Comparison of ENCODE assay signal across 25 cellular contexts in genomic region chr2:74436111-74436803, GRCh38. TPM values are rescaled to one million over a fixed set of nuclear protein-coding genes. Genes with fewer than 3 reads are reported as not detected.
DNase-seq lines count a peak whose midpoint lies in the region; ATAC-seq, FAIRE-seq and TF ChIP-seq lines count a peak whose summit lies in the region.
"Had no signal": no experiment of that assay in that cellular context is flagged by ENCODE, and none has a peak within 500 bp of the region (broad histone marks: within the 10 kb centered on the region; RNA-seq: fewer than 3 reads in every experiment).

No MANE protein-coding gene starts in this region.

- no peak overlapping the region for H2AK9ac ChIP-seq in IMR-90 (replicated peaks; ENCODE audit: low read depth, low read length, poor library complexity)

- H3K79me2 ChIP-seq in H1 (ENCODE audit: control insufficient read depth in 1 of 2, insufficient read depth in 2 of 2, low read length in 2 of 2): peaks cover 4 to 47% of the 10 kb centered on the region in 2 experiments; a peak in 2 of 4 replicates

- dilution Hi-C loops in IMR-90 (cut with HindIII; ENCODE audit: low sequenced_read_pairs, unreplicated experiment): no loop called here

- TF ChIP-seq CTCF in IMR-90 (conservative IDR thresholded peaks at IDR 0.05; ENCODE audit: low read depth, low read length) (no peak), H1 (IDR thresholded peaks at IDR 0.05; ENCODE audit: control extremely low read depth in 1 of 3, insufficient read depth in 1 of 3, low read depth in 1 of 3, low read length in 3 of 3) (no peak), psoas muscle (IDR thresholded peaks at IDR 0.05) (no peak)

- H3K9ac ChIP-seq in BLaER1 (no peak overlapping the region), IMR-90 (ENCODE audit: low read depth, low read length) (no peak overlapping the region), H1 (replicated peaks in 1 of 4; ENCODE audit: extremely low read depth in 1 of 4, low read depth in 3 of 4, low read length in 3 of 4) (no peak overlapping the region)

- TF ChIP-seq RAD21 in IMR-90 (IDR thresholded peaks at IDR 0.05; ENCODE audit: low read length) (no peak), H1 (IDR thresholded peaks at IDR 0.05 in 1 of 2, conservative IDR thresholded peaks at IDR 0.05 in 1 of 2; ENCODE audit: low read depth in 2 of 2, low read length in 2 of 2) (no peak)

- H3K4me1 ChIP-seq in BLaER1 (peaks cover 55% of the 10 kb centered on the region), IMR-90 (ENCODE audit: control insufficient read depth, insufficient read depth, low read length) (peaks cover 23% of the 10 kb centered on the region), H1 (replicated peaks in 1 of 4; ENCODE audit: control insufficient read depth in 3 of 4, insufficient read depth in 4 of 4, low read length in 3 of 4) (peaks cover 4 to 24% (median 16%) of the 10 kb centered on the region in 4 experiments; a peak in 6 of 7 replicates), psoas muscle (no peaks in the 10 kb centered on the region)

- H3K4me2 ChIP-seq in BLaER1 (peak overlapping the region; percentile 99), IMR-90 (ENCODE audit: low read depth, low read length) (no peak overlapping the region), H1 (ENCODE audit: insufficient read depth in 1 of 2, low read depth in 2 of 2, low read length in 2 of 2) (no peak overlapping the region)

- no peaks in the 10 kb centered on the region for H3K9me3 ChIP-seq in BLaER1
- H3K9me3 ChIP-seq in IMR-90 (ENCODE audit: control insufficient read depth, insufficient read depth, low read length): no peaks in the 10 kb centered on the region
- no peaks in the 10 kb centered on the region for H3K9me3 ChIP-seq in H1 (ENCODE audit: insufficient read depth in 2 of 2, low read depth in 1 of 2, low read length in 1 of 2)
- H3K9me3 ChIP-seq in psoas muscle: no peaks in the 10 kb centered on the region
- H3K9me3 ChIP-seq: esophagus squamous epithelium, uterus had no signal

- H2BK5ac ChIP-seq in IMR-90 (ENCODE audit: low read depth, low read length, poor library complexity, severe bottlenecking) (no peak overlapping the region), H1 (ENCODE audit: low read depth, low read length) (peak overlapping the region; percentile 83; the same call in 1 of the 2 replicates)

- H2BK20ac ChIP-seq in IMR-90 (ENCODE audit: low read depth, low read length) (no peak overlapping the region), H1 (ENCODE audit: low read length) (no peak overlapping the region)

- no peak overlapping the region for H2BK12ac ChIP-seq in H1 (ENCODE audit: low read depth, low read length)

- no TSS peak for BruUV-seq in IMR-90 (replicated peaks; lab: Mats Ljungman, UMichigan)

- no peak overlapping the region for H4K91ac ChIP-seq in IMR-90 (ENCODE audit: insufficient read depth, low read depth, low read length)
- no peak overlapping the region for H4K91ac ChIP-seq in H1 (replicated peaks; ENCODE audit: insufficient read length, low read length)

- H2AK5ac ChIP-seq in IMR-90 (ENCODE audit: low read depth, low read length) (no peak overlapping the region), H1 (ENCODE audit: low read depth, low read length) (no peak overlapping the region)

- intact Hi-C loops in IMR-90 (cut with micrococcal nuclease) (no loop called here), psoas muscle (cut with DNase I) (no loop called here)

- H3K23ac ChIP-seq in IMR-90 (ENCODE audit: low read depth, low read length) (no peak overlapping the region), H1 (ENCODE audit: insufficient read length) (no peak overlapping the region)

- H2BK120ac ChIP-seq in IMR-90 (ENCODE audit: low read depth, low read length) (no peak overlapping the region), H1 (replicated peaks; ENCODE audit: low read depth, low read length) (no peak overlapping the region)

- WGBS in IMR-90 (ENCODE audit: extremely low coverage in 2 of 2, insufficient read length in 1 of 2), 2 experiments: 51% methylated on average over 25 of the region's 43 CpGs; no CpG with 5 or more reads in 1 of the 2 experiments
- 96% methylated on average over 37 of the region's 43 CpGs; no CpG with 5 or more reads in 1 of the 2 experiments for WGBS in H1 (ENCODE audit: extremely low coverage in 1 of 2, insufficient coverage in 1 of 2, insufficient read length in 1 of 2, insufficient replicate concordance in 2 of 2, low coverage in 1 of 2, low lambda C conversion rate in 2 of 2, missing lambda C conversion rate in 1 of 2), 2 experiments
- WGBS in psoas muscle, 3 donors: 46 to 67% (median 49%) methylated on average over 42 to 43 of the region's 43 CpGs

- peak overlapping the region; percentile 44; the same call in 1 of the 2 replicates for H3K27ac ChIP-seq in BLaER1
- H3K27ac ChIP-seq in IMR-90 (ENCODE audit: insufficient read depth, low read length): no peak overlapping the region
- H3K27ac ChIP-seq in H1 (ENCODE audit: low read depth, low read length): 0 out of 2 replicates have a peak overlapping the region, but pooled peaks have one; percentile 4
- no peak overlapping the region for H3K27ac ChIP-seq in psoas muscle
- H3K27ac ChIP-seq: esophagus squamous epithelium, uterus had no signal

- DNase-seq in IMR-90 (no peak), H1 (ENCODE audit: low read depth in 1 of 2, low spot score in 2 of 2) (no peak), psoas muscle (no peak), NCI-H345 (lab: John Stamatoyannopoulos, UW) (no peak), NCI-H1436 treated with DMSO at 0.1 percent for 48 hours (lab: John Stamatoyannopoulos, UW) (no peak)
- DNase-seq: ACHN; activated CD4-positive, alpha-beta T cell treated with anti-CD3 and anti-CD28 coated beads, Interleukin-2, amount 50 U/mL, for 1 hour; activated gamma-delta T cell treated with Interleukin-2 at 50 U/mL for 16 hours; caudate nucleus; DMS153; effector CD8-positive, alpha-beta T cell; esophagus squamous epithelium; GDM1; Kasumi-1; left colon; midbrain; NCI-H1092; NCI-H510A treated with DMSO at 0.1 percent for 48 hours; stimulated activated CD4-positive, alpha-beta T cell treated with anti-CD3 and anti-CD28 coated beads, Interleukin-4, amount 100 ng/mL, for 4 hours; T-helper 2 cell; uterus had no signal

- H2BK15ac ChIP-seq in IMR-90 (ENCODE audit: low read depth, low read length) (no peak overlapping the region), H1 (ENCODE audit: low read length) (no peak overlapping the region; the same call in 1 of the 2 replicates)

- H3K56ac ChIP-seq in IMR-90 (ENCODE audit: extremely low read depth, insufficient read depth, low read length) (no peak overlapping the region), H1 (replicated peaks; ENCODE audit: insufficient read length, low read depth, low read length) (no peak overlapping the region)

- H2AFZ ChIP-seq in IMR-90 (replicated peaks; ENCODE audit: low read length, poor library complexity) (no peak overlapping the region), H1 (ENCODE audit: low read length) (no peak overlapping the region)

- H3K4me3 ChIP-seq in BLaER1: no peak overlapping the region
- no peak overlapping the region for H3K4me3 ChIP-seq in IMR-90 (ENCODE audit: insufficient read depth, low read depth, low read length)
- H3K4me3 ChIP-seq in H1 (ENCODE audit: extremely low read depth in 1 of 4, insufficient read depth in 2 of 4, low read depth in 3 of 4, low read length in 4 of 4): no peak overlapping the region
- H3K4me3 ChIP-seq in psoas muscle: peak overlapping the region; percentile 7
- H3K4me3 ChIP-seq: esophagus squamous epithelium, uterus had no signal

- POLR2A ChIA-PET in IMR-90 (lab: Charles Lee; ENCODE audit: unreplicated experiment): no interaction called here
- POLR2A ChIA-PET in H1 (lab: Charles Lee; ENCODE audit: partially characterized antibody): interaction anchor here (1.0 to 3.2 kb wide), 6 partner anchors 10 to 231 kb away, joined by 3 to 27 read pairs (median 5); partner anchors contain the start of genes C2orf81, INO80B and WDR54

- H4K8ac ChIP-seq in IMR-90 (ENCODE audit: low read depth in 2 of 2, low read length in 2 of 2) (no peak overlapping the region), H1 (ENCODE audit: extremely low read depth, insufficient read depth, low read length) (no peak overlapping the region; the same call in 1 of the 2 replicates)

- TF ChIP-seq EP300 in H1 (IDR thresholded peaks at IDR 0.05; ENCODE audit: borderline replicate concordance in 1 of 2, low read depth in 2 of 2, low read length in 2 of 2): no peak

- H3K4ac ChIP-seq in IMR-90 (ENCODE audit: low read depth, low read length): peak overlapping the region; percentile 5; the same call in 1 of the 2 replicates
- no peak overlapping the region for H3K4ac ChIP-seq in H1 (replicated peaks; ENCODE audit: insufficient read length, low read depth, low read length)

- H3K79me1 ChIP-seq in IMR-90 (ENCODE audit: low read depth in 1 of 2, low read length in 2 of 2) (peaks cover 23 to 54% of the 10 kb centered on the region in 2 experiments), H1 (ENCODE audit: low read depth, low read length) (peaks cover 22% of the 10 kb centered on the region)

- no peaks in the 10 kb centered on the region for H4K20me1 ChIP-seq in BLaER1
- 0 out of 2 replicates have a peak, but pooled peaks cover 3% of the 10 kb centered on the region for H4K20me1 ChIP-seq in IMR-90 (ENCODE audit: insufficient read depth, low read length)
- H4K20me1 ChIP-seq in H1 (replicated peaks in 1 of 2; ENCODE audit: control insufficient read depth in 1 of 2, insufficient read depth in 2 of 2, low read length in 2 of 2): peaks cover 6 to 20% of the 10 kb centered on the region in 2 experiments

- H3K18ac ChIP-seq in IMR-90 (ENCODE audit: low read depth, low read length) (no peak overlapping the region), H1 (ENCODE audit: extremely low read depth, low read length) (no peak overlapping the region)

- no peak for FAIRE-seq in H1 (lab: Jason Lieb, UNC)
- FAIRE-seq: RCC 7860 had no signal

- CTCF ChIA-PET in IMR-90 (lab: Yijun Ruan, JAX) (no interaction called here), H1 (lab: Charles Lee; ENCODE audit: partially characterized antibody) (no interaction called here)

- in situ Hi-C loops in IMR-90 (cut with MboI; ENCODE audit: low sequenced_read_pairs): no loop called here

- H3K36me3 ChIP-seq in BLaER1: peaks cover 14% of the 10 kb centered on the region
- H3K36me3 ChIP-seq in IMR-90 (ENCODE audit: control insufficient read depth, insufficient read depth, low read length): peaks cover 9% of the 10 kb centered on the region
- peaks cover 7 to 18% (median 13%) of the 10 kb centered on the region in 4 experiments for H3K36me3 ChIP-seq in H1 (ENCODE audit: control insufficient read depth in 2 of 4, insufficient read depth in 4 of 4, low read length in 3 of 4)
- H3K36me3 ChIP-seq in psoas muscle (ENCODE audit: insufficient read depth in 1 of 2, low read depth in 1 of 2): peaks cover 0 to 11% of the 10 kb centered on the region in 2 donors
- H3K36me3 ChIP-seq: uterus had no signal

- H3K14ac ChIP-seq in IMR-90 (replicated peaks; ENCODE audit: low read depth, low read length) (no peak overlapping the region), H1 (ENCODE audit: insufficient read length) (no peak overlapping the region)

- ATAC-seq in IMR-90 (ENCODE audit: low read depth) (no peak), psoas muscle (no peak), GM19328 (IDR thresholded peaks at IDR 0.05; ENCODE audit: unreplicated experiment) (no peak), GM21528 (IDR thresholded peaks at IDR 0.05; ENCODE audit: low FRiP score, unreplicated experiment) (no peak)
- ATAC-seq: left colon had no signal

- H4K5ac ChIP-seq in IMR-90 (ENCODE audit: low read depth, low read length) (no peak overlapping the region), H1 (ENCODE audit: insufficient read length, low read depth, low read length) (no peak overlapping the region)

- peaks cover 3% of the 10 kb centered on the region; the same call in 1 of the 2 replicates for H3K23me2 ChIP-seq in H1 (ENCODE audit: low read depth, low read length)

- no peak for TF ChIP-seq POLR2A in IMR-90 (IDR thresholded peaks at IDR 0.05; ENCODE audit: low read depth, low read length)
- no peak for TF ChIP-seq POLR2A in H1 (IDR thresholded peaks at IDR 0.05; ENCODE audit: control extremely low read depth in 1 of 2, low read depth in 2 of 2, low read length in 2 of 2)

- H3K9me1 ChIP-seq in IMR-90 (ENCODE audit: insufficient read depth, low read length): peaks cover 21% of the 10 kb centered on the region

- peaks cover 8% of the 10 kb centered on the region for H3K27me3 ChIP-seq in BLaER1
- H3K27me3 ChIP-seq in IMR-90 (ENCODE audit: control insufficient read depth, insufficient read depth, low read length): no peaks in the 10 kb centered on the region
- H3K27me3 ChIP-seq in H1 (replicated peaks in 1 of 4; ENCODE audit: control insufficient read depth in 3 of 4, extremely low read depth in 1 of 4, insufficient read depth in 3 of 4, low read length in 3 of 4): no peaks in the 10 kb centered on the region
- H3K27me3 ChIP-seq in psoas muscle (ENCODE audit: insufficient read depth in 3 of 3, low read length in 2 of 3): peaks cover 0 to 12% (median 6%) of the 10 kb centered on the region in 3 donors
- H3K27me3 ChIP-seq: uterus had no signal

RNA-seq across cellular contexts. Expression of gene RTKN, which starts 5.5 kb away (rescaled TPM):
- total RNA-seq in IMR-90 (2012; rRNA removed) (9.4 and 11.1 TPM in 2 replicates), psoas muscle (10 to 100 TPM in 2 of 4 donors, 1 to 10 TPM in 2; 6.0 to 18.8 (median 9.0) TPM)
- polyA plus RNA-seq in IMR-90 (2012; rRNA removed) (19.7 and 22.3 TPM in 2 replicates), H1 (2011; rRNA removed) (40.2 and 60.1 TPM in 2 replicates), psoas muscle (10 to 100 TPM in 1 of 3 donors, 1 to 10 TPM in 2; 3.1 to 12.1 (median 6.6) TPM)
- polyA plus RNA-seq in IMR-90 (2012; cell fraction: cytosol; rRNA removed): 12.9 and 13.5 TPM in 2 replicates
- 92.0 and 105 TPM in 2 replicates for polyA plus RNA-seq in IMR-90 (2012; cell fraction: nucleus; rRNA removed; ENCODE audit: low replicate concordance)
- 53.5 and 54.1 TPM in 2 replicates for total RNA-seq in H1 (2021; fragmentation: NEBNext Ultra II Directional; extraction: Animal tissue kit (Norgen Biotek cat#: 25700))
- polyA plus RNA-seq in H1 (2011; cell fraction: cytosol; rRNA removed): 41.8 TPM
- polyA plus RNA-seq in H1 (2011; cell fraction: nucleus; rRNA removed): 119 TPM
- polyA plus RNA-seq in H1 (2012, experiment 1 of 2): 33.1 to 42.6 TPM (median 40.7 TPM) in 4 replicates
- 36.9 TPM for polyA plus RNA-seq in H1 (2012, experiment 2 of 2)
- polyA plus RNA-seq in H1 (2013, experiment 1 of 2): 31.5 TPM
- 28.8 TPM for polyA plus RNA-seq in H1 (2013, experiment 2 of 2)
- 41.5 and 45.7 TPM in 2 replicates for polyA minus RNA-seq in H1 (2011; rRNA and poly(A)+ RNA removed)
- 26.3 TPM for polyA minus RNA-seq in H1 (2011; cell fraction: cytosol; rRNA and poly(A)+ RNA removed)
- polyA minus RNA-seq in H1 (2011; cell fraction: nucleus; rRNA and poly(A)+ RNA removed): 85.7 TPM

RNA-seq across cellular contexts. Expression of gene WDR54, which starts 14.7 kb away (rescaled TPM):
- total RNA-seq in IMR-90 (2012; rRNA removed): 43.6 and 57.2 TPM in 2 replicates
- 47.2 and 47.9 TPM in 2 replicates for polyA plus RNA-seq in IMR-90 (2012; rRNA removed)
- polyA plus RNA-seq in IMR-90 (2012; cell fraction: cytosol; rRNA removed): 39.3 and 56.6 TPM in 2 replicates
- polyA plus RNA-seq in IMR-90 (2012; cell fraction: nucleus; rRNA removed; ENCODE audit: low replicate concordance): 28.5 and 62.3 TPM in 2 replicates
- 41.6 and 45.0 TPM in 2 replicates for total RNA-seq in H1 (2021; fragmentation: NEBNext Ultra II Directional; extraction: Animal tissue kit (Norgen Biotek cat#: 25700))
- 125 and 142 TPM in 2 replicates for polyA plus RNA-seq in H1 (2011; rRNA removed)
- 127 TPM for polyA plus RNA-seq in H1 (2011; cell fraction: cytosol; rRNA removed)
- 148 TPM for polyA plus RNA-seq in H1 (2011; cell fraction: nucleus; rRNA removed)
- polyA plus RNA-seq in H1 (2012, experiment 1 of 2): 48.4 to 98.7 TPM (median 88.1 TPM) in 4 replicates
- polyA plus RNA-seq in H1 (2012, experiment 2 of 2): 87.5 TPM
- polyA plus RNA-seq in H1 (2013, experiment 1 of 2): 27.2 TPM
- polyA plus RNA-seq in H1 (2013, experiment 2 of 2): 27.3 TPM
- polyA minus RNA-seq in H1 (2011; rRNA and poly(A)+ RNA removed): 107 and 111 TPM in 2 replicates
- polyA minus RNA-seq in H1 (2011; cell fraction: cytosol; rRNA and poly(A)+ RNA removed): 53.3 TPM
- 41.3 TPM for polyA minus RNA-seq in H1 (2011; cell fraction: nucleus; rRNA and poly(A)+ RNA removed)
- 1 to 10 TPM; 1.1 to 1.6 (median 1.4) TPM for total RNA-seq in psoas muscle
- polyA plus RNA-seq in psoas muscle: 1 to 10 TPM in 2 of 3 donors, under 1 TPM in 1; 0.52 to 2.4 (median 2.4) TPM

RNA-seq across cellular contexts. Expression of gene C2orf81, which starts 14.8 kb away (rescaled TPM):
- total RNA-seq in IMR-90 (2012; rRNA removed): under 0.01 and 0.18 TPM in 2 replicates
- 0.26 and 0.74 TPM in 2 replicates for polyA plus RNA-seq in IMR-90 (2012; rRNA removed)
- 0.55 and 0.91 TPM in 2 replicates for polyA plus RNA-seq in IMR-90 (2012; cell fraction: cytosol; rRNA removed)
- polyA plus RNA-seq in IMR-90 (2012; cell fraction: nucleus; rRNA removed; ENCODE audit: low replicate concordance): 0.39 and 0.88 TPM in 2 replicates
- total RNA-seq in H1 (2021; fragmentation: NEBNext Ultra II Directional; extraction: Animal tissue kit (Norgen Biotek cat#: 25700)): 3.3 and 3.8 TPM in 2 replicates
- polyA plus RNA-seq in H1 (2011; rRNA removed): 1.6 and 2.4 TPM in 2 replicates
- polyA plus RNA-seq in H1 (2011; cell fraction: cytosol; rRNA removed): 1.8 TPM
- polyA plus RNA-seq in H1 (2011; cell fraction: nucleus; rRNA removed): 2.2 TPM
- 1.8 to 4.0 TPM (median 2.7 TPM) in 4 replicates for polyA plus RNA-seq in H1 (2012, experiment 1 of 2)
- 2.5 TPM for polyA plus RNA-seq in H1 (2012, experiment 2 of 2)
- polyA plus RNA-seq in H1 (2013, experiment 1 of 2): 1.6 TPM
- 1.6 TPM for polyA plus RNA-seq in H1 (2013, experiment 2 of 2)
- 0.73 and 0.82 TPM in 2 replicates for polyA minus RNA-seq in H1 (2011; rRNA and poly(A)+ RNA removed)
- 2.1 TPM for polyA minus RNA-seq in H1 (2011; cell fraction: cytosol; rRNA and poly(A)+ RNA removed)
- polyA minus RNA-seq in H1 (2011; cell fraction: nucleus; rRNA and poly(A)+ RNA removed): 1.7 TPM
- total RNA-seq in psoas muscle: under 1 TPM; 0.15 to 0.46 (median 0.39) TPM
- under 1 TPM; 0.06 to 0.34 (median 0.23) TPM for polyA plus RNA-seq in psoas muscle

RNA-seq across cellular contexts. Expression of gene INO80B, which starts 18.6 kb away (rescaled TPM):
- 4.5 and 5.3 TPM in 2 replicates for total RNA-seq in IMR-90 (2012; rRNA removed)
- 9.2 and 10.5 TPM in 2 replicates for polyA plus RNA-seq in IMR-90 (2012; rRNA removed)
- 11.0 and 11.1 TPM in 2 replicates for polyA plus RNA-seq in IMR-90 (2012; cell fraction: cytosol; rRNA removed)
- polyA plus RNA-seq in IMR-90 (2012; cell fraction: nucleus; rRNA removed; ENCODE audit: low replicate concordance): 54.7 and 124 TPM in 2 replicates
- total RNA-seq in H1 (2021; fragmentation: NEBNext Ultra II Directional; extraction: Animal tissue kit (Norgen Biotek cat#: 25700)): 17.5 and 18.5 TPM in 2 replicates
- polyA plus RNA-seq in H1 (2011; rRNA removed): 3.9 and 8.5 TPM in 2 replicates
- 8.1 TPM for polyA plus RNA-seq in H1 (2011; cell fraction: cytosol; rRNA removed)
- 16.8 TPM for polyA plus RNA-seq in H1 (2011; cell fraction: nucleus; rRNA removed)
- polyA plus RNA-seq in H1 (2012, experiment 1 of 2): 12.6 to 17.6 TPM (median 15.2 TPM) in 4 replicates
- 17.6 TPM for polyA plus RNA-seq in H1 (2012, experiment 2 of 2)
- polyA plus RNA-seq in H1 (2013, experiment 1 of 2): 11.2 TPM
- polyA plus RNA-seq in H1 (2013, experiment 2 of 2): 9.7 TPM
- polyA minus RNA-seq in H1 (2011; rRNA and poly(A)+ RNA removed): 1.6 and 2.9 TPM in 2 replicates
- 2.6 TPM for polyA minus RNA-seq in H1 (2011; cell fraction: cytosol; rRNA and poly(A)+ RNA removed)
- 11.1 TPM for polyA minus RNA-seq in H1 (2011; cell fraction: nucleus; rRNA and poly(A)+ RNA removed)
- 10 to 100 TPM; 23.6 to 39.0 (median 28.6) TPM for total RNA-seq in psoas muscle
- 10 to 100 TPM; 29.1 to 61.1 (median 41.7) TPM for polyA plus RNA-seq in psoas muscle

RNA-seq across cellular contexts. Expression of gene WBP1, which starts 22.0 kb away (rescaled TPM):
- total RNA-seq in IMR-90 (2012; rRNA removed) (22.2 and 22.9 TPM in 2 replicates), psoas muscle (10 to 100 TPM; 21.6 to 41.3 (median 23.4) TPM)
- polyA plus RNA-seq in IMR-90 (2012; rRNA removed) (78.5 and 89.3 TPM in 2 replicates), H1 (2011; rRNA removed) (190 and 301 TPM in 2 replicates), psoas muscle (10 to 100 TPM; 19.4 to 26.2 (median 24.7) TPM)
- 114 and 155 TPM in 2 replicates for polyA plus RNA-seq in IMR-90 (2012; cell fraction: cytosol; rRNA removed)
- polyA plus RNA-seq in IMR-90 (2012; cell fraction: nucleus; rRNA removed; ENCODE audit: low replicate concordance): 453 and 544 TPM in 2 replicates
- 51.4 and 57.2 TPM in 2 replicates for total RNA-seq in H1 (2021; fragmentation: NEBNext Ultra II Directional; extraction: Animal tissue kit (Norgen Biotek cat#: 25700))
- polyA plus RNA-seq in H1 (2011; cell fraction: cytosol; rRNA removed): 175 TPM
- 272 TPM for polyA plus RNA-seq in H1 (2011; cell fraction: nucleus; rRNA removed)
- polyA plus RNA-seq in H1 (2012, experiment 1 of 2): 50.7 to 95.9 TPM (median 93.3 TPM) in 4 replicates
- polyA plus RNA-seq in H1 (2012, experiment 2 of 2): 110 TPM
- 78.6 TPM for polyA plus RNA-seq in H1 (2013, experiment 1 of 2)
- 78.5 TPM for polyA plus RNA-seq in H1 (2013, experiment 2 of 2)
- polyA minus RNA-seq in H1 (2011; rRNA and poly(A)+ RNA removed): 46.4 and 69.1 TPM in 2 replicates
- 18.4 TPM for polyA minus RNA-seq in H1 (2011; cell fraction: cytosol; rRNA and poly(A)+ RNA removed)
- 59.0 TPM for polyA minus RNA-seq in H1 (2011; cell fraction: nucleus; rRNA and poly(A)+ RNA removed)

Comparison
In these comparisons a context has a peak if more than half of its experiments do, and no peak if none do; other contexts are left out.
1. H3K27ac ChIP-seq: peak in BLaER1 (single experiment) and H1 (single experiment); none in IMR-90 (single experiment) and psoas muscle (single experiment).
2. RNA of gene WDR54, which starts 14.7 kb away (total RNA-seq): 43.6 to 57.2 TPM in IMR-90 and 41.6 to 45.0 TPM in H1; 1.1 to 1.6 TPM in psoas muscle; every median in the first group is over 10 times any median in the second.